In the genomic region with DNA sequence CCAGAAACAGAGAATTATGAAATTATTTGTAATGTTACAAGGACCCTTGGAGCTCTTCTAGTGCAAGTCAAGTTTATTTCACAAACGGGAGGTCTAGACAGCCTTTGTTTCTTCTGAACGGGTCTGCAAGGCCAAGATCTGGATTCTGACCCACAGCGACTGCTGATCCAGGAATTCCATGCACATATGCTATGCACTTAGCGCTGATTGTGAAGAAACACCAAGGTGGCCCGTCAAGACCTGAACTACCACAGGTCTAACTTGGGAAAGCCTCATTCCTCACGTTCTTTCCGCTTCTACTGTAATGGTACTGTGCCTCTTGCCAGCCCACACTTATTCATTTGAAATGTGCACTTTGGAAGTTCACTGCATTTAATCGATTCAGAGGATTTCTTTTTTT, we compare ENCODE assay signal across 1 cellular context.
A peak's percentile ranks its signal among the peaks of the same experiment; 100 is the strongest.
TF ChIP-seq lines count a peak whose summit lies in the region.

No MANE protein-coding gene starts in this region.

TF ChIP-seq in neural cell, 6 proteins besides CTCF, POLR2A, EP300 and RAD21 (continued from another document):
- TF ChIP-seq EZH2 (IDR thresholded peaks at IDR 0.05; ENCODE audit: borderline replicate concordance, insufficient read depth, low read length, poor library complexity, severe bottlenecking) (no peak), SMC3 (conservative IDR thresholded peaks at IDR 0.05; ENCODE audit: poor library complexity) (peak; percentile 27)
